13 cellular contexts compared by ENCODE assay signal in the genomic region with DNA sequence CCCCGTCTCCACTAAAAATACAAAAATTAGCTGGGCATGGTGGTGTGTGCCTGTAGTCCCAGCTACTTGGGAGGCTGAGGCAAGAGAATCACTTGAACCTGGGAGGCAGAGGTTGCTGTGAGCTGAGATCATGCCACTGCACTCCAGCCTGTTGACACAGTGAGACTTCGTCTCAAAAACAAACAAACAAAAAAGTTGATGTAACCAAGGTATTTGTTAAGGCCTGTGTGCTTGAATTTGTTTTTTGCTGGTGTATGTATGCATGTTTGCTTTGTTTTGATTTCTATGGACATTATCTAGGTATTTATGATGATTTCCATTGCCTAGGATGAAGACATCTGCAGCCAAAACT. TPM values are rescaled to one million over a fixed set of nuclear protein-coding genes. Genes with fewer than 3 reads are reported as not detected.
DNase-seq lines count a peak whose midpoint lies in the region; ATAC-seq and TF ChIP-seq lines count a peak whose summit lies in the region.
"Not testable (repeated sequence)": the region's sequence is repeated elsewhere in the genome, so short reads cannot be mapped to it uniquely, and the experiment has no call there.
"Had no signal": no experiment of that assay in that cellular context is flagged by ENCODE, and none has a peak within 500 bp of the region (broad histone marks: within the 10 kb centered on the region; RNA-seq: fewer than 3 reads in every experiment).

No MANE protein-coding gene starts in this region.

- H3K4me3 ChIP-seq in osteoblast (ENCODE audit: insufficient read depth, low read length): not testable (repeated sequence)

- TSS peak; percentile 100 for BruUV-seq in MCF 10A (replicated peaks; lab: Mats Ljungman, UMichigan)

- not testable (repeated sequence) for ATAC-seq in left lobe of liver

- H3K4me2 ChIP-seq in osteoblast (ENCODE audit: insufficient read depth, low read length): not testable (repeated sequence)

- peaks cover 14% of the 10 kb centered on the region; the same call in 1 of the 2 replicates for H3K27me3 Mint-ChIP-seq in HFFc6 (ENCODE audit: insufficient read depth)
- H3K27me3 Mint-ChIP-seq in MCF 10A (ENCODE audit: insufficient read depth, unreplicated experiment): not testable (repeated sequence)
- H3K27me3 Mint-ChIP-seq in dendritic cell treated with granulocyte-macrophage colony-stimulating factor and Interleukin-4, amounts not matched to agents 40 ng/mL and 50 ng/mL, for 4 days: peaks cover 28% of the 10 kb centered on the region

- H4K20me1 ChIP-seq in osteoblast (ENCODE audit: insufficient read depth, low read length): not testable (repeated sequence)

- not testable (repeated sequence) for H3K36me3 ChIP-seq in osteoblast (ENCODE audit: insufficient read depth, low read length)

- H3K4me3 Mint-ChIP-seq in HFFc6: peak overlapping the region; percentile 85
- not testable (repeated sequence) for H3K4me3 Mint-ChIP-seq in MCF 10A (ENCODE audit: unreplicated experiment)
- peak overlapping the region; percentile 34 for H3K4me3 Mint-ChIP-seq in dendritic cell treated with granulocyte-macrophage colony-stimulating factor and Interleukin-4, amounts not matched to agents 40 ng/mL and 50 ng/mL, for 4 days

- H3K9me3 ChIP-seq in osteoblast (ENCODE audit: low read depth, low read length): not testable (repeated sequence)

- H3K4me1 ChIP-seq in osteoblast (ENCODE audit: insufficient read depth, low read length): peaks cover 19% of the 10 kb centered on the region

- H3K9me3 Mint-ChIP-seq in HFFc6; MCF 10A (ENCODE audit: unreplicated experiment); dendritic cell treated with granulocyte-macrophage colony-stimulating factor and Interleukin-4, amounts not matched to agents 40 ng/mL and 50 ng/mL, for 4 days: not testable (repeated sequence)

- DNase-seq in EH (ENCODE audit: low read depth) (peak; percentile 18), HFFc6 (peak; percentile 28), left lobe of liver (ENCODE audit: low spot score) (peak; percentile 4)
- DNase-seq in activated CD8-positive, alpha-beta memory T cell treated with anti-CD3 and anti-CD28 coated beads for 24 hours: peak; percentile 11
- not testable (repeated sequence) for DNase-seq in MCF 10A (ENCODE audit: unreplicated experiment); osteoblast (ENCODE audit: insufficient read length, low spot score, missing footprints)

- H3K4me1 Mint-ChIP-seq in HFFc6 (ENCODE audit: low read depth): peaks cover 43% of the 10 kb centered on the region
- H3K4me1 Mint-ChIP-seq in MCF 10A (ENCODE audit: insufficient read depth, unreplicated experiment): peaks cover 20% of the 10 kb centered on the region
- H3K4me1 Mint-ChIP-seq in dendritic cell treated with granulocyte-macrophage colony-stimulating factor and Interleukin-4, amounts not matched to agents 40 ng/mL and 50 ng/mL, for 4 days (ENCODE audit: low read depth): peaks cover 49% of the 10 kb centered on the region

- intact Hi-C loops in MCF 10A (cut with micrococcal nuclease): loop anchor here (5.0 kb wide), 1 partner anchor 840 kb away; no protein-coding TSS in a partner anchor
- intact Hi-C loops in dendritic cell treated with granulocyte-macrophage colony-stimulating factor and Interleukin-4, amounts not matched to agents 40 ng/mL and 50 ng/mL, for 4 days (cut with micrococcal nuclease): loop anchor here (5.0 kb wide), 1 partner anchor 35 kb away; no protein-coding TSS in a partner anchor

- H3K27me3 ChIP-seq in osteoblast (ENCODE audit: insufficient read depth, low read length): not testable (repeated sequence)

- peak overlapping the region; percentile 40 for H3K27ac ChIP-seq in osteoblast (ENCODE audit: low read depth, low read length)

- not testable (repeated sequence) for H3K79me2 ChIP-seq in osteoblast (ENCODE audit: insufficient read depth, low read length)

- POLR2A ChIA-PET in MCF 10A (lab: Yijun Ruan, JAX): interaction anchor here (0.6 to 1.6 kb wide), 4 partner anchors 16 to 252 kb away, joined by 3 to 6 read pairs (median 4); a partner anchor contains a TSS

- H2AFZ ChIP-seq in osteoblast (ENCODE audit: low read length): not testable (repeated sequence)

- not testable (repeated sequence) for TF ChIP-seq CTCF in HFFc6 (IDR thresholded peaks at IDR 0.05); MCF 10A (IDR thresholded peaks at IDR 0.05; ENCODE audit: unreplicated experiment); osteoblast (IDR thresholded peaks at IDR 0.05; ENCODE audit: extremely low read depth, low read depth, low read length)

- H3K27ac Mint-ChIP-seq in HFFc6: peak overlapping the region; percentile 92
- H3K27ac Mint-ChIP-seq in MCF 10A (ENCODE audit: low read depth, unreplicated experiment); dendritic cell treated with granulocyte-macrophage colony-stimulating factor and Interleukin-4, amounts not matched to agents 40 ng/mL and 50 ng/mL, for 4 days: not testable (repeated sequence)

- CTCF ChIA-PET in MCF 10A (lab: Yijun Ruan, JAX): interaction anchor here (0.5 to 5.9 kb wide), 20 partner anchors 15 to 882 kb away, joined by 3 to 96 read pairs (median 4); a partner anchor contains a TSS

- H3K36me3 Mint-ChIP-seq in HFFc6 (ENCODE audit: low read depth); MCF 10A (ENCODE audit: insufficient read depth, unreplicated experiment): not testable (repeated sequence)
- H3K36me3 Mint-ChIP-seq in dendritic cell treated with granulocyte-macrophage colony-stimulating factor and Interleukin-4, amounts not matched to agents 40 ng/mL and 50 ng/mL, for 4 days (ENCODE audit: low read depth): peaks cover 77% of the 10 kb centered on the region

RNA-seq across cellular contexts. Expression of a gene that starts 16.1 kb away (rescaled TPM):
- total RNA-seq in HFFc6 (2021; fragmentation: NEBNext Ultra II Directional; extraction: Animal tissue kit (Norgen Biotek cat#: 25700)): 10 to 100 TPM; 13.3 to 27.9 (median 25.7) TPM
- total RNA-seq in MCF 10A (2022) (23.9 and 33.2 TPM in 2 replicates), left lobe of liver (7.1 TPM), osteoblast (16.5 and 18.1 TPM in 2 replicates)

RNA-seq across cellular contexts. Expression of a gene that starts 20.2 kb away (rescaled TPM):
- total RNA-seq in HFFc6 (2021; fragmentation: NEBNext Ultra II Directional; extraction: Animal tissue kit (Norgen Biotek cat#: 25700)): not detected
- not detected in 2 replicates for total RNA-seq in MCF 10A (2022)
- not detected for total RNA-seq in left lobe of liver
- total RNA-seq in osteoblast: under 0.01 TPM in 2 replicates
- total RNA-seq: CD4-positive, alpha-beta memory T cell; G401; GM12878; H1; H9; HT1080 had no signal

RNA-seq across cellular contexts. Expression of a gene that starts 39.0 kb away (rescaled TPM):
- total RNA-seq in HFFc6 (2021; fragmentation: NEBNext Ultra II Directional; extraction: Animal tissue kit (Norgen Biotek cat#: 25700)): 100 to 1,000 TPM; 249 to 363 (median 264) TPM
- 183 and 202 TPM in 2 replicates for total RNA-seq in MCF 10A (2022)
- total RNA-seq in left lobe of liver: 143 TPM
- 438 and 442 TPM in 2 replicates for total RNA-seq in osteoblast
